Comparison of ENCODE assay signal across 1 cellular context in genomic region chr2:113000436-113000835, GRCh38.
TF ChIP-seq lines count a peak whose summit lies in the region.

No MANE protein-coding gene starts in this region.

TF ChIP-seq in HEK293, 187 proteins besides CTCF, POLR2A, EP300 and RAD21 (continued from another document):
- no peak for TF ChIP-seq ZNF513 (tag by site-specific recombination; IDR thresholded peaks at IDR 0.05)
- no peak for TF ChIP-seq ZNF792 (tag by site-specific recombination; IDR thresholded peaks at IDR 0.05)
- TF ChIP-seq ZNF626 (tag by site-specific recombination; IDR thresholded peaks at IDR 0.05) = peak; percentile 56; the same call in 1 of the 2 replicates
- no peak for TF ChIP-seq ZNF114 (tag by site-specific recombination; IDR thresholded peaks at IDR 0.05)
- no peak for TF ChIP-seq ZNF777 (tag by site-specific recombination; IDR thresholded peaks at IDR 0.05; ENCODE audit: borderline replicate concordance)
- TF ChIP-seq ZNF571 (tag by site-specific recombination; IDR thresholded peaks at IDR 0.05) = no peak
- TF ChIP-seq ZNF510 (tag by site-specific recombination; IDR thresholded peaks at IDR 0.05; ENCODE audit: insufficient replicate concordance) = peak; percentile 8
- no peak for TF ChIP-seq GLIS2 (tag by site-specific recombination; IDR thresholded peaks at IDR 0.05)
- no peak for TF ChIP-seq ZNF473 (tag by site-specific recombination; IDR thresholded peaks at IDR 0.05)
- no peak for TF ChIP-seq ZNF157 (tag by site-specific recombination; IDR thresholded peaks at IDR 0.05)
- no peak for TF ChIP-seq ZNF596 (tag by site-specific recombination; IDR thresholded peaks at IDR 0.05)
- no peak for TF ChIP-seq ZNF791 (tag by site-specific recombination; IDR thresholded peaks at IDR 0.05)
- TF ChIP-seq SETDB1 (IDR thresholded peaks at IDR 0.05; ENCODE audit: insufficient read length, low read length) = peak; percentile 77
- no peak for TF ChIP-seq ZNF366 (tag by site-specific recombination; conservative IDR thresholded peaks at IDR 0.05)
- TF ChIP-seq ZNF707 (tag by site-specific recombination; IDR thresholded peaks at IDR 0.05) = no peak
- TF ChIP-seq ZBTB6 (tag by site-specific recombination; IDR thresholded peaks at IDR 0.05) = no peak
- no peak for TF ChIP-seq ZNF274 (IDR thresholded peaks at IDR 0.05; ENCODE audit: low read length)
- TF ChIP-seq ZNF274 (tag by site-specific recombination; IDR thresholded peaks at IDR 0.05; ENCODE audit: borderline replicate concordance) = no peak
